ENCODE assay signal across 5 cellular contexts in the genomic region with DNA sequence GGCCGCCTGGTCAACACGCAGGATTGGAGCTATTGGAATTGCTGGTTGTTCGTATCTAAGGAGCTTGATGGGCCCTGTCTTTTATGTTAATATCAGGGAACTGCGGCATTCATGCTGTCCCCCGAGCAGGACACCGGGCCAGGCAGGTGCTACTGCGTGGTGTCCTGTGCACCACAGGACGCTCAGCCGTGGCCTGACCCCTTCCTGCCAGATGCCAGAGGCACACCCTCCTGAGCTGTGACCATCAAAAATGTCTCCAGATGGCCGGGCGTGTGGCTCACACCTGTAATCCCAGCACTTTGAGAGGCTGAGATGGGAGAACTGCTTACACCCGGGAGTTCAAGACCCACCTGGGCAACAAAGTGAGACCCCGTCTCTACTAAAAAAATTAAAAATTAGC. TPM values are rescaled to one million over a fixed set of nuclear protein-coding genes. Genes with fewer than 3 reads are reported as not detected.
"Had no signal": no experiment of that assay in that cellular context is flagged by ENCODE, and none has a peak within 500 bp of the region (broad histone marks: within the 10 kb centered on the region; RNA-seq: fewer than 3 reads in every experiment).

No MANE protein-coding gene starts in this region.

- ATAC-seq: K562 had no signal

- H3K4me3 ChIP-seq: K562 had no signal

- DNase-seq: GOT3, HCEC 1CT, IMR-90, KG1 had no signal

RNA-seq across cellular contexts. Expression of gene ABLIM2, which starts 32.1 kb away (rescaled TPM):
- total RNA-seq: K562 had no signal
- polyA plus RNA-seq: K562 had no signal
